8 cellular contexts compared by ENCODE assay signal in genomic region chr1:206725053-206725963, GRCh38. TPM values are rescaled to one million over a fixed set of nuclear protein-coding genes. Genes with fewer than 3 reads are reported as not detected.
A peak's percentile ranks its signal among the peaks of the same experiment; 100 is the strongest.
DNase-seq lines count a peak whose midpoint lies in the region; ATAC-seq and TF ChIP-seq lines count a peak whose summit lies in the region.

No MANE protein-coding gene starts in this region.

- 62 to 70% methylated on average over 11 of the region's 11 CpGs for WGBS in heart right ventricle, 2 donors

- no peaks in the 10 kb centered on the region for H3K9me3 Mint-ChIP-seq in activated CD8-positive, alpha-beta memory T cell treated with anti-CD3 and anti-CD28 coated beads, Interleukin-2, amount 10 ng/mL, durations not matched to agents 7 days and 5 days (ENCODE audit: low read depth)

- peaks cover 58% of the 10 kb centered on the region for H3K4me1 Mint-ChIP-seq in activated CD8-positive, alpha-beta memory T cell treated with anti-CD3 and anti-CD28 coated beads, Interleukin-2, amount 10 ng/mL, durations not matched to agents 7 days and 5 days

- intact Hi-C loops in heart right ventricle (cut with DNase I) = loop anchor here (2.0 to 10.0 kb wide), 8 partner anchors 33 to 187 kb away; partner anchors contain the start of gene DYRK3 (in 2 of the 10)
- intact Hi-C loops in left ventricle myocardium superior (cut with micrococcal nuclease) = loop anchor here (5.0 kb wide), 1 partner anchor 187 kb away; no protein-coding TSS in a partner anchor

- DNase-seq in heart right ventricle (no peak), left ventricle myocardium superior (no peak), NCI-H460 (ENCODE audit: extremely low read depth, low read depth) (peak; percentile 34), fibroblast of gingiva (ENCODE audit: low read depth) (peak; percentile 23), retinal pigment epithelial cell (ENCODE audit: low read depth) (no peak), A172 (ENCODE audit: low spot score) (no peak)
- DNase-seq in activated CD8-positive, alpha-beta memory T cell treated with anti-CD3 and anti-CD28 coated beads, Interleukin-2, amount 10 ng/mL, durations not matched to agents 7 days and 5 days = peak; percentile 77

- no peaks in the 10 kb centered on the region for H3K27me3 Mint-ChIP-seq in activated CD8-positive, alpha-beta memory T cell treated with anti-CD3 and anti-CD28 coated beads, Interleukin-2, amount 10 ng/mL, durations not matched to agents 7 days and 5 days

- CTCF ChIA-PET in activated CD8-positive, alpha-beta memory T cell treated with anti-CD3 and anti-CD28 coated beads, Interleukin-2, amount 10 ng/mL, durations not matched to agents 7 days and 5 days (lab: Charles Lee) = interaction anchor here (0.7 to 21.9 kb wide), 49 partner anchors 11 to 597 kb away, joined by 3 to 488 read pairs (median 6); partner anchors contain the start of genes CD55, DYRK3, EIF2D and FCMR

- peak overlapping the region; percentile 24 for H3K27ac Mint-ChIP-seq in activated CD8-positive, alpha-beta memory T cell treated with anti-CD3 and anti-CD28 coated beads, Interleukin-2, amount 10 ng/mL, durations not matched to agents 7 days and 5 days

- no peak overlapping the region for H3K4me3 Mint-ChIP-seq in activated CD8-positive, alpha-beta memory T cell treated with anti-CD3 and anti-CD28 coated beads, Interleukin-2, amount 10 ng/mL, durations not matched to agents 7 days and 5 days

- no peaks in the 10 kb centered on the region for H3K9me3 ChIP-seq in heart right ventricle

- TF ChIP-seq CTCF in heart right ventricle (IDR thresholded peaks at IDR 0.05) (peak; percentile 30 to 75 (median 54)), retinal pigment epithelial cell (conservative IDR thresholded peaks at IDR 0.05; ENCODE audit: low read depth, low read length) (peak; percentile 82)

- H3K4me1 ChIP-seq in heart right ventricle = peaks cover 36 to 95% (median 84%) of the 10 kb centered on the region in 9 donors

- no peaks in the 10 kb centered on the region for H3K27me3 ChIP-seq in heart right ventricle

- ATAC-seq in heart right ventricle = no peak
- ATAC-seq in left ventricle myocardium superior = no peak
- ATAC-seq in activated CD8-positive, alpha-beta memory T cell treated with anti-CD3 and anti-CD28 coated beads, Interleukin-2, amount 10 ng/mL, durations not matched to agents 7 days and 5 days = peak; percentile 65
- ATAC-seq in GM21737 (IDR thresholded peaks at IDR 0.05; ENCODE audit: unreplicated experiment) = no peak

- no peak overlapping the region for H3K4me3 ChIP-seq in heart right ventricle
- H3K4me3 ChIP-seq in retinal pigment epithelial cell (ENCODE audit: low read length) = no peak overlapping the region

- H3K36me3 ChIP-seq in heart right ventricle = peaks cover 0 to 20% (median 14%) of the 10 kb centered on the region in 9 donors

- peaks cover 13% of the 10 kb centered on the region for H3K36me3 Mint-ChIP-seq in activated CD8-positive, alpha-beta memory T cell treated with anti-CD3 and anti-CD28 coated beads, Interleukin-2, amount 10 ng/mL, durations not matched to agents 7 days and 5 days

- H3K27ac ChIP-seq in heart right ventricle = peak overlapping the region in 9 of 10 donors; percentile 12 to 95 (median 86)

RNA-seq across cellular contexts. Expression of gene MAPKAPK2, which starts 40.6 kb away (rescaled TPM):
- total RNA-seq in heart right ventricle (100 to 1,000 TPM; 169 to 323 (median 224) TPM), left ventricle myocardium superior (228 TPM)
- 100 to 1,000 TPM; 101 to 144 TPM for polyA plus RNA-seq in heart right ventricle
- 32.1 and 34.3 TPM in 2 replicates for total RNA-seq in NCI-H460 (2014; rRNA removed; shearing (Covaris generic))
- 16.6 and 18.9 TPM in 2 replicates for polyA plus RNA-seq in NCI-H460 (2014; cell fraction: nucleus; rRNA removed)
- 10 to 100 TPM; 85.7 to 93.8 TPM for total RNA-seq in activated CD8-positive, alpha-beta memory T cell treated with anti-CD3 and anti-CD28 coated beads, Interleukin-2, amount 10 ng/mL, durations not matched to agents 7 days and 5 days
- total RNA-seq in A172 (2014; rRNA removed; shearing (Covaris generic)) = 46.9 and 48.6 TPM in 2 replicates

RNA-seq across cellular contexts. Expression of gene IL19, which starts 45.3 kb away (rescaled TPM):
- total RNA-seq in heart right ventricle (not detected), left ventricle myocardium superior (not detected)
- not detected for polyA plus RNA-seq in heart right ventricle
- not detected in 2 replicates for total RNA-seq in NCI-H460 (2014; rRNA removed; shearing (Covaris generic))
- not detected in 2 replicates for polyA plus RNA-seq in NCI-H460 (2014; cell fraction: nucleus; rRNA removed)
- total RNA-seq in activated CD8-positive, alpha-beta memory T cell treated with anti-CD3 and anti-CD28 coated beads, Interleukin-2, amount 10 ng/mL, durations not matched to agents 7 days and 5 days = not detected
- total RNA-seq in A172 (2014; rRNA removed; shearing (Covaris generic)) = not detected in 2 replicates

RNA-seq across cellular contexts. Expression of gene IL10, which starts 47.0 kb away (rescaled TPM):
- total RNA-seq in heart right ventricle (1 to 10 TPM in 3 of 10 donors, under 1 TPM in 5, not detected in 2; 0.25 to 2.6 (median 0.74) TPM), left ventricle myocardium superior (0.37 TPM)
- 1 to 10 TPM in 1 of 2 donors, under 1 TPM in 1; 0.81 to 1.1 TPM for polyA plus RNA-seq in heart right ventricle
- not detected in 2 replicates for total RNA-seq in NCI-H460 (2014; rRNA removed; shearing (Covaris generic))
- polyA plus RNA-seq in NCI-H460 (2014; cell fraction: nucleus; rRNA removed) = not detected in 2 replicates
- total RNA-seq in activated CD8-positive, alpha-beta memory T cell treated with anti-CD3 and anti-CD28 coated beads, Interleukin-2, amount 10 ng/mL, durations not matched to agents 7 days and 5 days = not detected
- total RNA-seq in A172 (2014; rRNA removed; shearing (Covaris generic)) = not detected in 2 replicates

Comparison
In these comparisons a context has a peak if more than half of its experiments do, and no peak if none do; other contexts are left out.
1. DNase-seq: peak in NCI-H460 (single experiment), activated CD8-positive, alpha-beta memory T cell treated with anti-CD3 and anti-CD28 coated beads, Interleukin-2, amount 10 ng/mL, durations not matched to agents 7 days and 5 days (single experiment) and fibroblast of gingiva (single experiment); none in heart right ventricle (0 of 2), left ventricle myocardium superior (single experiment), retinal pigment epithelial cell (single experiment) and A172 (single experiment).